8 cellular contexts compared by ENCODE assay signal in genomic region chr15:99507016-99507731, GRCh38. TPM values are rescaled to one million over a fixed set of nuclear protein-coding genes. Genes with fewer than 3 reads are reported as not detected.
DNase-seq lines count a peak whose midpoint lies in the region; ATAC-seq and TF ChIP-seq lines count a peak whose summit lies in the region.

No MANE protein-coding gene starts in this region.

- ATAC-seq in Panc1 (peak; percentile 69), heart right ventricle (peak; percentile 78 to 92 (median 86)), GM18858 (IDR thresholded peaks at IDR 0.05; ENCODE audit: unreplicated experiment) (no peak), HG03139 (IDR thresholded peaks at IDR 0.05; ENCODE audit: unreplicated experiment) (no peak)
- no peak for ATAC-seq in stimulated activated memory B cell treated with anti-CD40 and anti-IgM and Interleukin-4, amounts not matched to agents 10 μg/mL and 1 μg/mL and 100 μg/mL, for 72 hours

- DNase-seq in H4 (ENCODE audit: low spot score), result peak; percentile 77
- DNase-seq in Panc1 (ENCODE audit: low read depth, low spot score), result no peak
- DNase-seq in heart right ventricle, result peak; percentile 71 to 82
- no peak for DNase-seq in SHP77 treated with DMSO at 0.1 percent for 48 hours (lab: John Stamatoyannopoulos, UW)
- DNase-seq in middle frontal gyrus (ENCODE audit: extremely low spot score, low spot score), result no peak

- no peak overlapping the region for H3K27ac ChIP-seq in Panc1 (ENCODE audit: low read length)
- H3K27ac ChIP-seq in heart right ventricle, result peak overlapping the region; percentile 9 to 91 (median 80)

- CTCF ChIA-PET in Panc1 (lab: Charles Lee), result interaction anchor here (0.6 kb wide), 1 partner anchor 74 kb away, joined by 3 read pairs; no protein-coding TSS in a partner anchor

- peak overlapping the region; percentile 99 for H3K27ac Mint-ChIP-seq in stimulated activated memory B cell treated with anti-CD40 and anti-IgM and Interleukin-4, amounts not matched to agents 10 μg/mL and 1 μg/mL and 100 μg/mL, for 72 hours

- peak overlapping the region in 1 of 2 experiments; percentile 25; a peak in 2 of 4 replicates for H3K4me3 ChIP-seq in Panc1 (ENCODE audit: low read depth in 2 of 2, low read length in 2 of 2)
- peak overlapping the region in 2 of 10 donors; percentile 5 to 21 for H3K4me3 ChIP-seq in heart right ventricle

- POLR2A ChIA-PET in Panc1 (lab: Charles Lee), result no interaction called here

- peaks cover 4% of the 10 kb centered on the region for H3K9me3 Mint-ChIP-seq in stimulated activated memory B cell treated with anti-CD40 and anti-IgM and Interleukin-4, amounts not matched to agents 10 μg/mL and 1 μg/mL and 100 μg/mL, for 72 hours

- in situ Hi-C loops in Panc1 (cut with HindIII; ENCODE audit: low pct_unique_long_range_greater_than_20kb, low sequenced_read_pairs), result no loop called here

- BruUV-seq in Panc1 (replicated peaks; lab: Mats Ljungman, UMichigan), result no TSS peak

- H3K4me1 ChIP-seq in Panc1 (ENCODE audit: control insufficient read depth, insufficient read depth, low read length) (no peaks in the 10 kb centered on the region), heart right ventricle (peaks cover 3 to 88% (median 69%) of the 10 kb centered on the region in 9 donors)

- H3K27me3 ChIP-seq in Panc1 (ENCODE audit: control insufficient read depth, insufficient read depth, low read length) (no peaks in the 10 kb centered on the region), heart right ventricle (no peaks in the 10 kb centered on the region)

- intact Hi-C loops in Panc1 (cut with micrococcal nuclease; ENCODE audit: unreplicated experiment), result no loop called here
- intact Hi-C loops in heart right ventricle (cut with DNase I), result loop anchor here in 5 of 10 donors (2.0 to 5.0 kb wide), 7 partner anchors 50 to 200 kb away; partner anchors contain the start of gene MEF2A (in 2 of the 5)

- no peaks in the 10 kb centered on the region for H3K9me3 ChIP-seq in Panc1 (ENCODE audit: control insufficient read depth, insufficient read depth, low read depth, low read length)
- H3K9me3 ChIP-seq in heart right ventricle, result no peaks in the 10 kb centered on the region

- H3K36me3 Mint-ChIP-seq in stimulated activated memory B cell treated with anti-CD40 and anti-IgM and Interleukin-4, amounts not matched to agents 10 μg/mL and 1 μg/mL and 100 μg/mL, for 72 hours, result peaks cover 7% of the 10 kb centered on the region

- H3K4me3 Mint-ChIP-seq in stimulated activated memory B cell treated with anti-CD40 and anti-IgM and Interleukin-4, amounts not matched to agents 10 μg/mL and 1 μg/mL and 100 μg/mL, for 72 hours, result peak overlapping the region; percentile 68

- H3K36me3 ChIP-seq in Panc1 (ENCODE audit: control insufficient read depth, insufficient read depth, low read length) (no peaks in the 10 kb centered on the region), heart right ventricle (no peaks in the 10 kb centered on the region)

- H3K4me1 Mint-ChIP-seq in stimulated activated memory B cell treated with anti-CD40 and anti-IgM and Interleukin-4, amounts not matched to agents 10 μg/mL and 1 μg/mL and 100 μg/mL, for 72 hours, result peaks cover 98% of the 10 kb centered on the region

- no peak for TF ChIP-seq CTCF in Panc1 (IDR thresholded peaks at IDR 0.05)
- TF ChIP-seq CTCF in heart right ventricle (IDR thresholded peaks at IDR 0.05), result no peak

- WGBS in heart right ventricle, 2 donors, result 19 to 23% methylated on average over 13 of the region's 13 CpGs

- no peaks in the 10 kb centered on the region for H3K27me3 Mint-ChIP-seq in stimulated activated memory B cell treated with anti-CD40 and anti-IgM and Interleukin-4, amounts not matched to agents 10 μg/mL and 1 μg/mL and 100 μg/mL, for 72 hours

RNA-seq across cellular contexts. Expression of gene MEF2A, which starts 58.6 kb away (rescaled TPM):
- 16.7 and 21.0 TPM in 2 replicates for total RNA-seq in H4 (2014; rRNA removed; shearing (Covaris generic))
- total RNA-seq in Panc1 (2021; ENCODE audit: unreplicated experiment), result 31.1 TPM
- polyA plus RNA-seq in Panc1 (2012; ENCODE audit: insufficient read length), result 17.3 TPM
- total RNA-seq in heart right ventricle, result 100 to 1,000 TPM; 121 to 194 (median 173) TPM
- polyA plus RNA-seq in heart right ventricle, result 10 to 100 TPM; 31.2 to 67.7 TPM

Comparison
In these comparisons a context has a peak if more than half of its experiments do, and no peak if none do; other contexts are left out.
1. DNase-seq: peak in H4 (single experiment) and heart right ventricle (2 of 2); none in Panc1 (single experiment), SHP77 treated with DMSO at 0.1 percent for 48 hours (single experiment) and middle frontal gyrus (single experiment).
2. ATAC-seq: peak in Panc1 (single experiment) and heart right ventricle (8 of 8); none in stimulated activated memory B cell treated with anti-CD40 and anti-IgM and Interleukin-4, amounts not matched to agents 10 μg/mL and 1 μg/mL and 100 μg/mL, for 72 hours (single experiment), GM18858 (single experiment) and HG03139 (single experiment).